Comparison of ENCODE assay signal across 8 cellular contexts in genomic region chr10:26857553-26857952, GRCh38. TPM values are rescaled to one million over a fixed set of nuclear protein-coding genes. Genes with fewer than 3 reads are reported as not detected.
DNase-seq lines count a peak whose midpoint lies in the region; ATAC-seq and TF ChIP-seq lines count a peak whose summit lies in the region.
"Not testable (repeated sequence)": the region's sequence is repeated elsewhere in the genome, so short reads cannot be mapped to it uniquely, and the experiment has no call there.

No MANE protein-coding gene starts in this region.

- H3K36me3 ChIP-seq in hepatocyte (replicated peaks; ENCODE audit: insufficient read depth, low read depth), result not testable (repeated sequence)

- H3K4me2 ChIP-seq in hepatocyte, result peak overlapping the region; percentile 79

- DNase-seq in CD4-positive, alpha-beta T cell; T-cell; activated naive CD4-positive, alpha-beta T cell treated with anti-CD3 and anti-CD28 coated beads, Interleukin-2, amount 50 U/mL, for 72 hours (ENCODE audit: low spot score in 2 of 2); hepatocyte (ENCODE audit: low spot score); progenitor cell of endocrine pancreas (ENCODE audit: low spot score, unreplicated experiment): not testable (repeated sequence)

- H3K4me3 ChIP-seq in hepatocyte, result not testable (repeated sequence)

- H3K79me2 ChIP-seq in hepatocyte, result peaks cover 77% of the 10 kb centered on the region

- CTCF ChIA-PET in CD4-positive, alpha-beta T cell (lab: Charles Lee); T-cell (lab: Charles Lee): not testable (repeated sequence)

- not testable (repeated sequence) for H3K27ac ChIP-seq in CD4-positive, alpha-beta T cell (ENCODE audit: low read depth, low read length); hepatocyte

- POLR2A ChIA-PET in CD4-positive, alpha-beta T cell (lab: Charles Lee), result interaction anchor here (1.3 kb wide), 1 partner anchor 13 kb away, joined by 5 read pairs; no protein-coding TSS in a partner anchor
- POLR2A ChIA-PET in T-cell (lab: Charles Lee), result interaction anchor here in 1 of 2 donors (0.6 kb wide), 1 partner anchor 23 kb away, joined by 6 read pairs; no protein-coding TSS in a partner anchor

- H3K27me3 ChIP-seq in CD4-positive, alpha-beta T cell (ENCODE audit: control insufficient read depth, insufficient read depth, low read length); hepatocyte: not testable (repeated sequence)

- not testable (repeated sequence) for H2AFZ ChIP-seq in hepatocyte

- ATAC-seq in CD4-positive, alpha-beta T cell (ENCODE audit: poor library complexity); T-cell (replicated peaks in 1 of 4); activated naive CD4-positive, alpha-beta T cell treated with anti-CD3 and anti-CD28 coated beads, Interleukin-2, amount 50 U/mL, for 72 hours: not testable (repeated sequence)
- ATAC-seq in GM18868 (IDR thresholded peaks at IDR 0.05; ENCODE audit: unreplicated experiment) (peak; percentile 7), GM21723 (IDR thresholded peaks at IDR 0.05; ENCODE audit: unreplicated experiment) (peak; percentile 16), HG03575 (IDR thresholded peaks at IDR 0.05; ENCODE audit: extremely low read depth, insufficient number of reproducible peaks, low FRiP score, unreplicated experiment) (peak; percentile 12)

- H3K36me3 Mint-ChIP-seq in CD4-positive, alpha-beta T cell (ENCODE audit: low read depth), result peaks cover 35% of the 10 kb centered on the region
- H3K36me3 Mint-ChIP-seq in T-cell, result peaks cover 11% of the 10 kb centered on the region
- H3K36me3 Mint-ChIP-seq in activated naive CD4-positive, alpha-beta T cell treated with anti-CD3 and anti-CD28 coated beads, Interleukin-2, amount 50 U/mL, for 72 hours, result peaks cover 12 to 16% of the 10 kb centered on the region in 2 donors
- H3K36me3 Mint-ChIP-seq in progenitor cell of endocrine pancreas (ENCODE audit: insufficient read depth), result not testable (repeated sequence)

- intact Hi-C loops in CD4-positive, alpha-beta T cell (cut with DNase I, micrococcal nuclease), result loop anchor here (5.0 kb wide), 4 partner anchors 35 to 245 kb away; partner anchors contain the start of gene ANKRD26 (in 1 of the 2)

- H3K27me3 Mint-ChIP-seq in CD4-positive, alpha-beta T cell; T-cell; progenitor cell of endocrine pancreas: not testable (repeated sequence)

- not testable (repeated sequence) for H3K9me3 ChIP-seq in CD4-positive, alpha-beta T cell (ENCODE audit: control insufficient read depth, low read length); hepatocyte (ENCODE audit: low read depth)

- H4K20me1 ChIP-seq in hepatocyte (ENCODE audit: insufficient read depth, poor library complexity, severe bottlenecking), result peaks cover 40% of the 10 kb centered on the region

- not testable (repeated sequence) for H3K9me3 Mint-ChIP-seq in CD4-positive, alpha-beta T cell; T-cell; activated naive CD4-positive, alpha-beta T cell treated with anti-CD3 and anti-CD28 coated beads, Interleukin-2, amount 50 U/mL, for 72 hours; progenitor cell of endocrine pancreas (ENCODE audit: low read depth)

- peaks cover 55% of the 10 kb centered on the region for H3K4me1 Mint-ChIP-seq in CD4-positive, alpha-beta T cell (ENCODE audit: low read depth)
- H3K4me1 Mint-ChIP-seq in T-cell (peaks cover 52 to 68% (median 68%) of the 10 kb centered on the region in 3 donors), progenitor cell of endocrine pancreas (ENCODE audit: low read depth) (peaks cover 24% of the 10 kb centered on the region)

- H3K9me2 ChIP-seq in hepatocyte (replicated peaks; ENCODE audit: insufficient read depth), result not testable (repeated sequence)

- TF ChIP-seq CTCF in CD4-positive, alpha-beta T cell (IDR thresholded peaks at IDR 0.05); hepatocyte (IDR thresholded peaks at IDR 0.05; ENCODE audit: poor library complexity); progenitor cell of endocrine pancreas (IDR thresholded peaks at IDR 0.05; ENCODE audit: unreplicated experiment): not testable (repeated sequence)

- H3K4me1 ChIP-seq in hepatocyte (ENCODE audit: insufficient read depth), result peaks cover 30% of the 10 kb centered on the region

- peak overlapping the region; percentile 95 for H3K4me3 Mint-ChIP-seq in CD4-positive, alpha-beta T cell
- H3K4me3 Mint-ChIP-seq in T-cell, result peak overlapping the region; percentile 95 to 98 (median 96)
- H3K4me3 Mint-ChIP-seq in progenitor cell of endocrine pancreas (ENCODE audit: low read depth), result peak overlapping the region; percentile 100

- peak overlapping the region; percentile 87 for H3K27ac Mint-ChIP-seq in CD4-positive, alpha-beta T cell
- H3K27ac Mint-ChIP-seq in T-cell, result peak overlapping the region in 1 of 2 donors; percentile 77
- H3K27ac Mint-ChIP-seq in activated naive CD4-positive, alpha-beta T cell treated with anti-CD3 and anti-CD28 coated beads, Interleukin-2, amount 50 U/mL, for 72 hours, result peak overlapping the region; percentile 63 to 98
- H3K27ac Mint-ChIP-seq in progenitor cell of endocrine pancreas, result not testable (repeated sequence)

RNA-seq across cellular contexts. Expression of gene ABI1, which starts 3.2 kb away (rescaled TPM):
- total RNA-seq in CD4-positive, alpha-beta T cell, result 10 to 100 TPM; 83.2 to 83.6 TPM
- total RNA-seq in T-cell, result 10 to 100 TPM; 51.9 to 78.8 (median 60.0) TPM
- 10 to 100 TPM; 38.3 to 51.4 TPM for total RNA-seq in activated naive CD4-positive, alpha-beta T cell treated with anti-CD3 and anti-CD28 coated beads, Interleukin-2, amount 50 U/mL, for 72 hours
- 39.2 and 46.1 TPM in 2 replicates for total RNA-seq in hepatocyte
- polyA plus RNA-seq in hepatocyte, result 30.5 and 35.4 TPM in 2 replicates
- total RNA-seq in progenitor cell of endocrine pancreas, result 48.2 and 50.5 TPM in 2 replicates
